ENCODE assay signal across 9 cellular contexts in the genomic region with DNA sequence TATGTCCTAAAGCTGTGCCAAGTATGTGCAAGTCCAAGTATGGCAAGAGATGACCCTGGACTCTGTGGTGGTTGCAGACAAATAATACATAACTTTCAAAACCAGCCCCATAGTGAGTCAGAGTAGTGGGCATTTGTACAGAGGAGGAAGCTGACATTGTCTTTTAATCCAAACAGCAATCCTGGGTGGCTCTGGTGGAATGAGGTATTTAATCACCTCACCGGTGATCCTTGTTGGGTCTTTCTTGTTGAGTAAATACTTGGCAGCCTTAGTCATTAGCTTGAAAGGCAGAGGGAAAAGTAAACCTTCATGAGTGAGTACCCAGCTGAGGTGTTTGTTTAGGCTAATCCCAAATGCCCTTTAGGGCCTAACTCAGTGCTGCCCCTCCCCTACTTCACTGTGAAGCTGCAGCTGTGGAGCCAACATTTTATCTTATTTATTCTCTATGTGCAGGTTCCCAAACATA.
DNase-seq lines count a peak whose midpoint lies in the region; ATAC-seq and TF ChIP-seq lines count a peak whose summit lies in the region.
"Had no signal": no experiment of that assay in that cellular context is flagged by ENCODE, and none has a peak within 500 bp of the region (broad histone marks: within the 10 kb centered on the region; RNA-seq: fewer than 3 reads in every experiment).

No MANE protein-coding gene starts in this region.

- WGBS in lung, 2 donors: 32 to 76% methylated on average over 1 of the region's 1 CpG

- ATAC-seq in lung (ENCODE audit: insufficient read depth, low FRiP score) (peak; percentile 87), HG03442 (IDR thresholded peaks at IDR 0.05; ENCODE audit: unreplicated experiment) (no peak), HG03439 (IDR thresholded peaks at IDR 0.05; ENCODE audit: unreplicated experiment) (no peak)

- no peak for TF ChIP-seq CTCF in lung (IDR thresholded peaks at IDR 0.05; ENCODE audit: control extremely low read depth, extremely low read depth)

- H3K4me1 ChIP-seq in lung (ENCODE audit: control insufficient read depth in 2 of 2, insufficient read depth in 2 of 2, low read length in 2 of 2): peaks cover 0 to 4% of the 10 kb centered on the region in 2 donors

- no peaks in the 10 kb centered on the region for H3K36me3 ChIP-seq in lung (ENCODE audit: control insufficient read depth in 2 of 2, insufficient read depth in 2 of 2, low read length in 2 of 2)
- H3K36me3 ChIP-seq: neutrophil had no signal

- H3K9me3 ChIP-seq in lung (ENCODE audit: control insufficient read depth in 2 of 2, insufficient read depth in 1 of 2, low read length in 1 of 2): no peaks in the 10 kb centered on the region
- H3K9me3 ChIP-seq: neutrophil had no signal

- H3K27me3 ChIP-seq in lung (ENCODE audit: control insufficient read depth, insufficient read depth): no peaks in the 10 kb centered on the region
- H3K27me3 ChIP-seq: neutrophil had no signal

- no peak overlapping the region for H3K27ac ChIP-seq in lung (ENCODE audit: low read depth in 1 of 2, low read length in 1 of 2)
- H3K27ac ChIP-seq: neutrophil had no signal

- DNase-seq in DMS53 (lab: John Stamatoyannopoulos, UW) (peak; percentile 98), NCI-H146 (lab: John Stamatoyannopoulos, UW) (peak; percentile 93), amniotic epithelial cell (ENCODE audit: low read depth) (peak; percentile 87), lung (ENCODE audit: low spot score) (peak; percentile 49), NAMALWA (ENCODE audit: low spot score) (no peak)
- no peak for DNase-seq in stimulated activated CD4-positive, alpha-beta T cell treated with anti-CD3 and anti-CD28 coated beads, Interleukin-4, amount 100 ng/mL, for 1 hour

- H3K4me3 ChIP-seq in lung: no peak overlapping the region

Comparison
In these comparisons a context has a peak if more than half of its experiments do, and no peak if none do; other contexts are left out.
1. DNase-seq: peak in DMS53 (single experiment), NCI-H146 (single experiment), amniotic epithelial cell (single experiment) and lung (single experiment); none in NAMALWA (single experiment) and stimulated activated CD4-positive, alpha-beta T cell treated with anti-CD3 and anti-CD28 coated beads, Interleukin-4, amount 100 ng/mL, for 1 hour (single experiment).